ENCODE assay signal across 18 cellular contexts in the genomic region with DNA sequence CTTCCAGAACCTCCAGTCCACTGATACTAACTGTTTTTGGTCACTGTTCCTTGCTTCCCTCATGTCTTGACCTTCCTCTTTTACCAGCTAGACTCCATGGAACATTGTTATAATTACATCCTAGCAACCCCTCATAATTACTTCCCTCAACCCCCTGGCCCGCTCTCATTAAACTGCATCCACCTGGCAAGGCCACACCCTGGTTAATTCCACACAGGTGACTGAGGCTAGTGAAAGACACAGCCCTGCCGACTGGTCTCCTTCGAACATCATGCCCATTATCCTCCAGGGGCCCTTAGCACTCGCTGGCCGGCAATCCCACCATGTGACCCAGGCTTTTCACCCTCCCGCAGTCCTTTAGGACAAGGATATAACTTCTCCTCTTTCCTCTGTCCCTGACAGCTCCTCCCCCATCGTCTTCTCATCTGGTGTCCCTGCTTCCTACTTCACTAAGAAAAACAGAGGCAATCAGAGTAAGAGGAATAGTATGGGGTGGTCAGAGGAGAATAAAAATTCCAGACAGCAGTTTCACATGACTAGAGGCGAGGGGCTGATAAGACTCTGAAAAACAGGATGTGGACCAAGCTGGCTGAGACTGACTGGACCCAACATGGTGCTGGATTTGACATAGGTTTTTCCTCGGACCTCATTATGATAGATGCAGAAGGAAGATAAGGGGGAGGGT. TPM values are rescaled to one million over a fixed set of nuclear protein-coding genes. Genes with fewer than 3 reads are reported as not detected.
DNase-seq lines count a peak whose midpoint lies in the region; ATAC-seq, FAIRE-seq and TF ChIP-seq lines count a peak whose summit lies in the region.
"Had no signal": no experiment of that assay in that cellular context is flagged by ENCODE, and none has a peak within 500 bp of the region (broad histone marks: within the 10 kb centered on the region; RNA-seq: fewer than 3 reads in every experiment).

No MANE protein-coding gene starts in this region.

- no peaks in the 10 kb centered on the region for H3F3A ChIP-seq in GM23248 (ENCODE audit: insufficient read depth)

- no peak overlapping the region for H4K5ac ChIP-seq in H1 (ENCODE audit: insufficient read length, low read depth, low read length)

- WGBS in GM23248 (ENCODE audit: low coverage in 1 of 2, low lambda C conversion rate in 2 of 2, missing lambda C conversion rate in 2 of 2), 2 experiments, result 45 to 46% methylated on average over 9 of the region's 9 CpGs
- 68% methylated on average over 9 of the region's 9 CpGs; no CpG with 5 or more reads in 1 of the 2 experiments for WGBS in H1 (ENCODE audit: extremely low coverage in 1 of 2, insufficient coverage in 1 of 2, insufficient read length in 1 of 2, insufficient replicate concordance in 2 of 2, low coverage in 1 of 2, low lambda C conversion rate in 2 of 2, missing lambda C conversion rate in 1 of 2), 2 experiments
- WGBS in mesodermal cell (ENCODE audit: insufficient coverage in 2 of 2), 2 experiments, result 56 to 85% methylated on average over 3 to 8 of the region's 9 CpGs

- no peak overlapping the region for H3K4ac ChIP-seq in H1 (replicated peaks; ENCODE audit: insufficient read length, low read depth, low read length)

- no peak overlapping the region for H3K27ac ChIP-seq in GM23248
- H3K27ac ChIP-seq in H1 (ENCODE audit: low read depth, low read length), result no peak overlapping the region
- H3K27ac ChIP-seq in mesodermal cell (ENCODE audit: low read depth, low read length, severe bottlenecking), result peak overlapping the region; percentile 69
- H3K27ac ChIP-seq: colonic mucosa, gastrocnemius medialis, VCaP had no signal

- CTCF ChIA-PET in H1 (lab: Charles Lee; ENCODE audit: partially characterized antibody), result interaction anchor here (0.7 to 4.0 kb wide), 9 partner anchors 11 to 54 kb away, joined by 3 to 23 read pairs (median 4); no protein-coding TSS in a partner anchor

- no peak overlapping the region for H2BK20ac ChIP-seq in H1 (ENCODE audit: low read length)

- H2AK5ac ChIP-seq in H1 (ENCODE audit: low read depth, low read length), result no peak overlapping the region

- no peak for TF ChIP-seq RAD21 in H1 (IDR thresholded peaks at IDR 0.05 in 1 of 2, conservative IDR thresholded peaks at IDR 0.05 in 1 of 2; ENCODE audit: low read depth in 2 of 2, low read length in 2 of 2)

- H2AFZ ChIP-seq in GM23248, result peak overlapping the region; percentile 48
- no peak overlapping the region for H2AFZ ChIP-seq in H1 (ENCODE audit: low read length)

- H3K27me3 ChIP-seq in GM23248 (replicated peaks; ENCODE audit: insufficient read depth) (no peaks in the 10 kb centered on the region), H1 (replicated peaks in 1 of 4; ENCODE audit: control insufficient read depth in 3 of 4, extremely low read depth in 1 of 4, insufficient read depth in 3 of 4, low read length in 3 of 4) (no peaks in the 10 kb centered on the region; a peak in 1 of 7 replicates)
- H3K27me3 ChIP-seq: colonic mucosa, gastrocnemius medialis had no signal

- POLR2A ChIA-PET in H1 (lab: Charles Lee; ENCODE audit: partially characterized antibody), result interaction anchor here (1.0 to 58.9 kb wide), 4 partner anchors 0 to 133 kb away, joined by 3 to 1829 read pairs (median 917); partner anchors contain the start of genes SLC9A1, TENT5B and TRNP1

- no peak overlapping the region for H3K9ac ChIP-seq in GM23248
- no peak overlapping the region for H3K9ac ChIP-seq in H1 (replicated peaks in 1 of 4; ENCODE audit: extremely low read depth in 1 of 4, low read depth in 3 of 4, low read length in 3 of 4)

- no peaks in the 10 kb centered on the region for H3K36me3 ChIP-seq in GM23248 (ENCODE audit: low read depth)
- H3K36me3 ChIP-seq in H1 (ENCODE audit: control insufficient read depth in 2 of 4, insufficient read depth in 4 of 4, low read length in 3 of 4), result no peaks in the 10 kb centered on the region
- H3K36me3 ChIP-seq in mesodermal cell (ENCODE audit: control insufficient read depth, insufficient read depth, low read length), result no peaks in the 10 kb centered on the region
- H3K36me3 ChIP-seq: colonic mucosa, gastrocnemius medialis had no signal

- no peak for FAIRE-seq in H1 (lab: Jason Lieb, UNC)

- H3K79me2 ChIP-seq in GM23248 (ENCODE audit: insufficient read depth) (no peaks in the 10 kb centered on the region), H1 (ENCODE audit: control insufficient read depth in 1 of 2, insufficient read depth in 2 of 2, low read length in 2 of 2) (no peaks in the 10 kb centered on the region)

- ATAC-seq in HG03521 (IDR thresholded peaks at IDR 0.05; ENCODE audit: unreplicated experiment) (no peak), GM21825 (IDR thresholded peaks at IDR 0.05; ENCODE audit: unreplicated experiment) (no peak), GM19455 (IDR thresholded peaks at IDR 0.05; ENCODE audit: unreplicated experiment) (no peak)
- ATAC-seq: gastrocnemius medialis, HCT116, left ventricle myocardium superior had no signal

- H3K14ac ChIP-seq in H1 (ENCODE audit: insufficient read length), result no peak overlapping the region

- H4K20me1 ChIP-seq in GM23248 (ENCODE audit: insufficient read depth), result no peaks in the 10 kb centered on the region
- no peaks in the 10 kb centered on the region for H4K20me1 ChIP-seq in H1 (replicated peaks in 1 of 2; ENCODE audit: control insufficient read depth in 1 of 2, insufficient read depth in 2 of 2, low read length in 2 of 2)

- no peak overlapping the region for H4K91ac ChIP-seq in H1 (replicated peaks; ENCODE audit: insufficient read length, low read length)

- in situ Hi-C loops in GM23248 (cut with MboI), result no loop called here

- H3K4me3 ChIP-seq in GM23248 (no peak overlapping the region), H1 (ENCODE audit: extremely low read depth in 1 of 4, insufficient read depth in 2 of 4, low read depth in 3 of 4, low read length in 4 of 4) (no peak overlapping the region), mesodermal cell (ENCODE audit: extremely low read depth, insufficient read depth, low read length, poor library complexity, severe bottlenecking) (no peak overlapping the region)
- H3K4me3 ChIP-seq: colonic mucosa, gastrocnemius medialis had no signal

- H3K9me3 ChIP-seq in GM23248 (ENCODE audit: low read depth), result no peaks in the 10 kb centered on the region
- no peaks in the 10 kb centered on the region for H3K9me3 ChIP-seq in H1 (ENCODE audit: insufficient read depth in 2 of 2, low read depth in 1 of 2, low read length in 1 of 2)
- no peaks in the 10 kb centered on the region for H3K9me3 ChIP-seq in mesodermal cell (ENCODE audit: control insufficient read depth, low read length)
- H3K9me3 ChIP-seq: colonic mucosa, gastrocnemius medialis had no signal

- DNase-seq in GM23248 (no peak), NCI-H226 (peak; percentile 49), H1 (ENCODE audit: low read depth in 1 of 2, low spot score in 2 of 2) (no peak)
- no peak for DNase-seq in activated CD4-positive, alpha-beta T cell treated with anti-CD3 and anti-CD28 coated beads for 48 hours
- DNase-seq: activated CD4-positive, alpha-beta memory T cell treated with anti-CD3 and anti-CD28 coated beads for 36 hours; activated naive CD4-positive, alpha-beta T cell treated with anti-CD3 and anti-CD28 coated beads, Interleukin-2, amount 50 U/mL, for 16 hours; CD4-positive, alpha-beta T cell; colonic mucosa; gastrocnemius medialis; left ventricle myocardium superior; NCI-H1092 treated with DMSO at 0.1 percent for 48 hours; stimulated activated CD4-positive, alpha-beta T cell treated with anti-CD3 and anti-CD28 coated beads, Interleukin-2, amount 100 ng/mL, for 48 hours had no signal

- peak overlapping the region; percentile 34; the same call in 1 of the 2 replicates for H3K18ac ChIP-seq in H1 (ENCODE audit: extremely low read depth, low read length)

- H2BK5ac ChIP-seq in H1 (ENCODE audit: low read depth, low read length), result no peak overlapping the region

- TF ChIP-seq CTCF in H1 (IDR thresholded peaks at IDR 0.05; ENCODE audit: control extremely low read depth in 1 of 3, insufficient read depth in 1 of 3, low read depth in 1 of 3, low read length in 3 of 3), result no peak

- H3K56ac ChIP-seq in H1 (replicated peaks; ENCODE audit: insufficient read length, low read depth, low read length), result no peak overlapping the region

- no peak overlapping the region for H3K23ac ChIP-seq in H1 (ENCODE audit: insufficient read length)

- no peak overlapping the region for H3K4me2 ChIP-seq in GM23248 (ENCODE audit: unreplicated experiment)
- H3K4me2 ChIP-seq in H1 (ENCODE audit: insufficient read depth in 1 of 2, low read depth in 2 of 2, low read length in 2 of 2), result no peak overlapping the region

- no peaks in the 10 kb centered on the region for H3K9me2 ChIP-seq in GM23248 (ENCODE audit: insufficient read depth)

- H3K4me1 ChIP-seq in GM23248 (ENCODE audit: insufficient read depth) (no peaks in the 10 kb centered on the region), H1 (replicated peaks in 1 of 4; ENCODE audit: control insufficient read depth in 3 of 4, insufficient read depth in 4 of 4, low read length in 3 of 4) (peaks cover 0 to 6% (median 4%) of the 10 kb centered on the region in 4 experiments), mesodermal cell (ENCODE audit: control insufficient read depth, insufficient read depth, low read length, poor library complexity, severe bottlenecking) (peaks cover 13% of the 10 kb centered on the region)
- H3K4me1 ChIP-seq: colonic mucosa, gastrocnemius medialis had no signal

- no peak for TF ChIP-seq POLR2A in H1 (IDR thresholded peaks at IDR 0.05; ENCODE audit: control extremely low read depth in 1 of 2, low read depth in 2 of 2, low read length in 2 of 2)

- H3K23me2 ChIP-seq in H1 (ENCODE audit: low read depth, low read length), result no peaks in the 10 kb centered on the region

- H2BK12ac ChIP-seq in H1 (ENCODE audit: low read depth, low read length), result 0 out of 2 replicates have a peak overlapping the region, but pooled peaks have one; percentile 52

- no peak overlapping the region for H2BK120ac ChIP-seq in H1 (replicated peaks; ENCODE audit: low read depth, low read length)

- H2BK15ac ChIP-seq in H1 (ENCODE audit: low read length), result 0 out of 2 replicates have a peak overlapping the region, but pooled peaks have one; percentile 2

- no peak overlapping the region for H4K8ac ChIP-seq in H1 (ENCODE audit: extremely low read depth, insufficient read depth, low read length)

- no peak for TF ChIP-seq EP300 in H1 (IDR thresholded peaks at IDR 0.05; ENCODE audit: borderline replicate concordance in 1 of 2, low read depth in 2 of 2, low read length in 2 of 2)

- no peaks in the 10 kb centered on the region for H3K79me1 ChIP-seq in H1 (ENCODE audit: low read depth, low read length)

RNA-seq across cellular contexts. Expression of gene TENT5B, which starts 8.8 kb away (rescaled TPM):
- 0.76 and 0.89 TPM in 2 replicates for total RNA-seq in GM23248 (2014; rRNA removed; shearing (Covaris generic))
- polyA plus RNA-seq in GM23248 (2016; fragmentation: Nextera tagmentation; extraction: Ambion mirVana) (1.2 TPM in 2 replicates), H1 (2011; rRNA removed) (119 and 188 TPM in 2 replicates)
- 118 and 129 TPM in 2 replicates for total RNA-seq in H1 (2021; fragmentation: NEBNext Ultra II Directional; extraction: Animal tissue kit (Norgen Biotek cat#: 25700))
- 156 TPM for polyA plus RNA-seq in H1 (2011; cell fraction: cytosol; rRNA removed)
- 142 TPM for polyA plus RNA-seq in H1 (2011; cell fraction: nucleus; rRNA removed)
- polyA plus RNA-seq in H1 (2012, experiment 1 of 2), result 104 to 136 TPM (median 132 TPM) in 4 replicates
- 157 TPM for polyA plus RNA-seq in H1 (2012, experiment 2 of 2)
- 64.1 TPM for polyA plus RNA-seq in H1 (2013, experiment 1 of 2)
- 57.8 TPM for polyA plus RNA-seq in H1 (2013, experiment 2 of 2)
- polyA minus RNA-seq in H1 (2011; rRNA and poly(A)+ RNA removed), result 138 and 188 TPM in 2 replicates
- polyA minus RNA-seq in H1 (2011; cell fraction: cytosol; rRNA and poly(A)+ RNA removed), result 164 TPM
- 132 TPM for polyA minus RNA-seq in H1 (2011; cell fraction: nucleus; rRNA and poly(A)+ RNA removed)
- 8.0 TPM for polyA plus RNA-seq in mesodermal cell (2013, experiment 1 of 2)
- polyA plus RNA-seq in mesodermal cell (2013, experiment 2 of 2), result 7.1 TPM
- total RNA-seq: activated CD4-positive, alpha-beta memory T cell treated with anti-CD3 and anti-CD28 coated beads for 36 hours; CD4-positive, alpha-beta T cell had no signal

RNA-seq across cellular contexts. Expression of gene TRNP1, which starts 28.0 kb away (rescaled TPM):
- total RNA-seq in GM23248 (2014; rRNA removed; shearing (Covaris generic)), result 311 and 327 TPM in 2 replicates
- polyA plus RNA-seq in GM23248 (2016; fragmentation: Nextera tagmentation; extraction: Ambion mirVana), result 17.7 and 19.1 TPM in 2 replicates
- 51.6 and 51.7 TPM in 2 replicates for total RNA-seq in H1 (2021; fragmentation: NEBNext Ultra II Directional; extraction: Animal tissue kit (Norgen Biotek cat#: 25700))
- polyA plus RNA-seq in H1 (2011; rRNA removed), result 102 and 106 TPM in 2 replicates
- polyA plus RNA-seq in H1 (2011; cell fraction: cytosol; rRNA removed), result 69.8 TPM
- polyA plus RNA-seq in H1 (2011; cell fraction: nucleus; rRNA removed), result 31.0 TPM
- 30.9 to 32.4 TPM (median 31.9 TPM) in 4 replicates for polyA plus RNA-seq in H1 (2012, experiment 1 of 2)
- polyA plus RNA-seq in H1 (2012, experiment 2 of 2), result 43.6 TPM
- polyA plus RNA-seq in H1 (2013, experiment 1 of 2), result 29.6 TPM
- polyA plus RNA-seq in H1 (2013, experiment 2 of 2), result 28.1 TPM
- polyA minus RNA-seq in H1 (2011; rRNA and poly(A)+ RNA removed), result 17.3 and 19.1 TPM in 2 replicates
- polyA minus RNA-seq in H1 (2011; cell fraction: cytosol; rRNA and poly(A)+ RNA removed), result 31.3 TPM
- polyA minus RNA-seq in H1 (2011; cell fraction: nucleus; rRNA and poly(A)+ RNA removed), result 49.0 TPM
- polyA plus RNA-seq in mesodermal cell (2013, experiment 1 of 2), result 11.3 TPM
- 9.1 TPM for polyA plus RNA-seq in mesodermal cell (2013, experiment 2 of 2)

Comparison
In these comparisons a context has a peak if more than half of its experiments do, and no peak if none do; other contexts are left out.
1. RNA of gene TENT5B, which starts 8.8 kb away (total RNA-seq): 118 to 129 TPM in H1; 0.76 to 0.89 TPM in GM23248; every median in the first group is over 10 times any median in the second.